In the genomic region with DNA sequence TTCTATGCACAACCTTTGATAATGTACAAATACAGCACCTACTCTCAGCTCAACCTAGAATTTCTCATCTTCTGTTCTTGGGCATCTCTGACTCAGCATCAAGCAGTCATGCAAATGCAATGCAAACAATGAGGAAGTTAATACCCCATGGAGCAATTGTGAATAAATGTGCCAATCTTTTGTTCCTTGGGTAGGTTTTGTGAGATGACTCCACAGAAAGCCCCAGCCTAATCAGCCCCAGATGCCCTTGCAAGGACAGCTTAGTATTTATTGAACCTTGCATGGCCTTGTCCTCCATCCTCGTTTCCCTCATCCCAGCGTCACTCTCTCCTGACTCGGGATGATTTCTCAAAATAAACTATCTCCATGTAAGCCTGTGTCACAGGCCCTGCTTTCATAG, we compare ENCODE assay signal across 8 cellular contexts.
DNase-seq lines count a peak whose midpoint lies in the region; FAIRE-seq and TF ChIP-seq lines count a peak whose summit lies in the region.

No MANE protein-coding gene starts in this region.

- intact Hi-C loops in testis (cut with DNase I; ENCODE audit: low total_unique reads), result no loop called here

- no peak for TF ChIP-seq CTCF in H1 (IDR thresholded peaks at IDR 0.05; ENCODE audit: control extremely low read depth in 1 of 3, insufficient read depth in 1 of 3, low read depth in 1 of 3, low read length in 3 of 3)
- TF ChIP-seq CTCF in testis (IDR thresholded peaks at IDR 0.05), result no peak

- peak overlapping the region; percentile 16; the same call in 1 of the 2 replicates for H2BK5ac ChIP-seq in H1 (ENCODE audit: low read depth, low read length)

- H4K20me1 ChIP-seq in H1 (replicated peaks in 1 of 2; ENCODE audit: control insufficient read depth in 1 of 2, insufficient read depth in 2 of 2, low read length in 2 of 2), result no peaks in the 10 kb centered on the region

- H3K23me2 ChIP-seq in H1 (ENCODE audit: low read depth, low read length), result no peaks in the 10 kb centered on the region

- no peak overlapping the region for H3K56ac ChIP-seq in H1 (replicated peaks; ENCODE audit: insufficient read length, low read depth, low read length)

- H3K9ac ChIP-seq in H1 (replicated peaks in 1 of 4; ENCODE audit: extremely low read depth in 1 of 4, low read depth in 3 of 4, low read length in 3 of 4), result no peak overlapping the region

- peak in 1 of 2 experiments; percentile 21; a peak in 1 of 4 replicates for TF ChIP-seq RAD21 in H1 (IDR thresholded peaks at IDR 0.05 in 1 of 2, conservative IDR thresholded peaks at IDR 0.05 in 1 of 2; ENCODE audit: low read depth in 2 of 2, low read length in 2 of 2)

- H3K9me3 ChIP-seq in H1 (ENCODE audit: insufficient read depth in 2 of 2, low read depth in 1 of 2, low read length in 1 of 2) (peaks cover 0 to 7% of the 10 kb centered on the region in 2 experiments), mesodermal cell (ENCODE audit: control insufficient read depth, low read length) (no peaks in the 10 kb centered on the region), testis (no peaks in the 10 kb centered on the region)

- H3K23ac ChIP-seq in H1 (ENCODE audit: insufficient read length), result no peak overlapping the region

- H3K4me3 ChIP-seq in H1 (ENCODE audit: extremely low read depth in 1 of 4, insufficient read depth in 2 of 4, low read depth in 3 of 4, low read length in 4 of 4) (no peak overlapping the region), mesodermal cell (ENCODE audit: extremely low read depth, insufficient read depth, low read length, poor library complexity, severe bottlenecking) (no peak overlapping the region), testis (no peak overlapping the region)

- no peak overlapping the region for H2AFZ ChIP-seq in H1 (ENCODE audit: low read length)

- DNase-seq in ELF-1 (ENCODE audit: low read depth, low spot score) (peak; percentile 60), NCI-H1048 (lab: John Stamatoyannopoulos, UW) (peak; percentile 27), H1 (ENCODE audit: low read depth in 1 of 2, low spot score in 2 of 2) (peak; percentile 56 to 78), NCI-H2107 (lab: John Stamatoyannopoulos, UW) (no peak), mesenteric fat pad (ENCODE audit: low spot score) (no peak), testis (no peak), NCI-H446 (lab: John Stamatoyannopoulos, UW) (no peak)

- H3K27me3 ChIP-seq in H1 (replicated peaks in 1 of 4; ENCODE audit: control insufficient read depth in 3 of 4, extremely low read depth in 1 of 4, insufficient read depth in 3 of 4, low read length in 3 of 4) (no peaks in the 10 kb centered on the region), testis (no peaks in the 10 kb centered on the region)

- no peaks in the 10 kb centered on the region for H3K79me1 ChIP-seq in H1 (ENCODE audit: low read depth, low read length)

- CTCF ChIA-PET in H1 (lab: Charles Lee; ENCODE audit: partially characterized antibody), result no interaction called here

- peak overlapping the region; percentile 32 to 51; a peak in 3 of 4 replicates for H3K4me2 ChIP-seq in H1 (ENCODE audit: insufficient read depth in 1 of 2, low read depth in 2 of 2, low read length in 2 of 2)

- POLR2A ChIA-PET in H1 (lab: Charles Lee; ENCODE audit: partially characterized antibody), result no interaction called here

- H3K14ac ChIP-seq in H1 (ENCODE audit: insufficient read length), result no peak overlapping the region

- WGBS in H1 (ENCODE audit: extremely low coverage in 1 of 2, insufficient coverage in 1 of 2, insufficient read length in 1 of 2, insufficient replicate concordance in 2 of 2, low coverage in 1 of 2, low lambda C conversion rate in 2 of 2, missing lambda C conversion rate in 1 of 2), 2 experiments, result 10% methylated on average over 3 of the region's 3 CpGs; no CpG with 5 or more reads in 1 of the 2 experiments
- WGBS in mesodermal cell (ENCODE audit: insufficient coverage in 2 of 2), 2 experiments, result 6% methylated on average over 2 of the region's 3 CpGs; no CpG with 5 or more reads in 1 of the 2 experiments
- WGBS in testis, 2 donors, result 62 to 70% methylated on average over 3 of the region's 3 CpGs

- TF ChIP-seq EP300 in H1 (IDR thresholded peaks at IDR 0.05; ENCODE audit: borderline replicate concordance in 1 of 2, low read depth in 2 of 2, low read length in 2 of 2), result peak in 1 of 2 experiments; percentile 93; a peak in 1 of 3 replicates

- no peak overlapping the region for H2BK120ac ChIP-seq in H1 (replicated peaks; ENCODE audit: low read depth, low read length)

- H2BK15ac ChIP-seq in H1 (ENCODE audit: low read length), result no peak overlapping the region

- H4K5ac ChIP-seq in H1 (ENCODE audit: insufficient read length, low read depth, low read length), result peak overlapping the region; percentile 34

- no peaks in the 10 kb centered on the region for H3K79me2 ChIP-seq in H1 (ENCODE audit: control insufficient read depth in 1 of 2, insufficient read depth in 2 of 2, low read length in 2 of 2)

- H3K4me1 ChIP-seq in H1 (replicated peaks in 1 of 4; ENCODE audit: control insufficient read depth in 3 of 4, insufficient read depth in 4 of 4, low read length in 3 of 4) (peaks cover 4 to 11% (median 8%) of the 10 kb centered on the region in 4 experiments), mesodermal cell (ENCODE audit: control insufficient read depth, insufficient read depth, low read length, poor library complexity, severe bottlenecking) (peaks cover 16% of the 10 kb centered on the region), testis (no peaks in the 10 kb centered on the region)

- no peak overlapping the region for H3K18ac ChIP-seq in H1 (ENCODE audit: extremely low read depth, low read length)

- H4K91ac ChIP-seq in H1 (replicated peaks; ENCODE audit: insufficient read length, low read length), result peak overlapping the region; percentile 18

- no peak overlapping the region for H3K27ac ChIP-seq in H1 (ENCODE audit: low read depth, low read length)
- peak overlapping the region; percentile 90 for H3K27ac ChIP-seq in mesodermal cell (ENCODE audit: low read depth, low read length, severe bottlenecking)
- H3K27ac ChIP-seq in testis, result no peak overlapping the region

- H3K36me3 ChIP-seq in H1 (ENCODE audit: control insufficient read depth in 2 of 4, insufficient read depth in 4 of 4, low read length in 3 of 4) (peaks cover 0 to 5% (median 0%) of the 10 kb centered on the region in 4 experiments; a peak in 1 of 8 replicates), mesodermal cell (ENCODE audit: control insufficient read depth, insufficient read depth, low read length) (no peaks in the 10 kb centered on the region), testis (ENCODE audit: low read depth, missing control alignments) (no peaks in the 10 kb centered on the region)

- H3K4ac ChIP-seq in H1 (replicated peaks; ENCODE audit: insufficient read length, low read depth, low read length), result no peak overlapping the region

- H4K8ac ChIP-seq in H1 (ENCODE audit: extremely low read depth, insufficient read depth, low read length), result no peak overlapping the region

- H2BK12ac ChIP-seq in H1 (ENCODE audit: low read depth, low read length), result peak overlapping the region; percentile 13; the same call in 1 of the 2 replicates

- FAIRE-seq in H1 (lab: Jason Lieb, UNC), result peak; percentile 100

- no peak overlapping the region for H2AK5ac ChIP-seq in H1 (ENCODE audit: low read depth, low read length)

- TF ChIP-seq POLR2A in H1 (IDR thresholded peaks at IDR 0.05; ENCODE audit: control extremely low read depth in 1 of 2, low read depth in 2 of 2, low read length in 2 of 2), result 0 out of 3 replicates have a peak, but pooled peaks of 1 of the 2 experiments have one; percentile 24
- TF ChIP-seq POLR2A in testis (IDR thresholded peaks at IDR 0.05), result no peak

- no peak overlapping the region for H2BK20ac ChIP-seq in H1 (ENCODE audit: low read length)

TF ChIP-seq in H1, 55 proteins besides CTCF, POLR2A, EP300 and RAD21 (continues in another document):
- TF ChIP-seq SP4 (IDR thresholded peaks at IDR 0.05; ENCODE audit: low read length) (peak; percentile 33; the same call in 1 of the 2 replicates), TCF12 (IDR thresholded peaks at IDR 0.05; ENCODE audit: low read depth, low read length) (peak; percentile 83; the same call in 1 of the 2 replicates), TEAD4 (IDR thresholded peaks at IDR 0.05; ENCODE audit: low read depth, low read length) (peak; percentile 39; the same call in 1 of the 2 replicates), CHD1 (IDR thresholded peaks at IDR 0.05; ENCODE audit: low read depth, low read length) (no peak), BACH1 (IDR thresholded peaks at IDR 0.05; ENCODE audit: low read length) (peak; percentile 99), HDAC2 (IDR thresholded peaks at IDR 0.05; ENCODE audit: borderline replicate concordance in 1 of 2, low read depth in 2 of 2, low read length in 2 of 2) (peak in 1 of 2 experiments; percentile 50; a peak in 1 of 4 replicates), RBBP5 (IDR thresholded peaks at IDR 0.05; ENCODE audit: borderline replicate concordance, low read depth, low read length) (0 out of 2 replicates have a peak, but pooled peaks have one; percentile 37), ZNF274 (IDR thresholded peaks at IDR 0.05; ENCODE audit: borderline replicate concordance, extremely low read depth, low read length) (no peak), CHD2 (IDR thresholded peaks at IDR 0.05; ENCODE audit: low read length) (peak; percentile 38; the same call in 1 of the 2 replicates), JUND (IDR thresholded peaks at IDR 0.05; ENCODE audit: low read length) (peak; percentile 90), POU5F1 (IDR thresholded peaks at IDR 0.05; ENCODE audit: low read depth, low read length) (peak; percentile 80), POLR2AphosphoS5 (IDR thresholded peaks at IDR 0.05; ENCODE audit: low read depth, low read length) (no peak), HDAC6 (IDR thresholded peaks at IDR 0.05; ENCODE audit: low read depth, low read length) (no peak), EGR1 (IDR thresholded peaks at IDR 0.05; ENCODE audit: borderline replicate concordance, low read depth, low read length) (no peak), CREB1 (IDR thresholded peaks at IDR 0.05) (no peak), NANOG (IDR thresholded peaks at IDR 0.05; ENCODE audit: insufficient read depth, low read depth, low read length, poor library complexity, severe bottlenecking) (peak; percentile 98), MAFK (IDR thresholded peaks at IDR 0.05; ENCODE audit: low read depth, low read length) (peak; percentile 95), BRCA1 (IDR thresholded peaks at IDR 0.05; ENCODE audit: low read depth, low read length) (no peak)

Comparison
In these comparisons a context has a peak if more than half of its experiments do, and no peak if none do; other contexts are left out.
1. DNase-seq: peak in ELF-1 (single experiment), NCI-H1048 (single experiment) and H1 (2 of 2); none in NCI-H2107 (single experiment), mesenteric fat pad (single experiment), testis (single experiment) and NCI-H446 (0 of 2).